ENCODE assay signal across 20 cellular contexts in genomic region chr13:21741396-21741795, GRCh38.
"Had no signal": no experiment of that assay in that cellular context is flagged by ENCODE, and none has a peak within 500 bp of the region (broad histone marks: within the 10 kb centered on the region; RNA-seq: fewer than 3 reads in every experiment).

No MANE protein-coding gene starts in this region.

- H3K27me3 ChIP-seq: MG63, SJSA1 had no signal

- H3K36me3 ChIP-seq: MG63, SJSA1 had no signal

- DNase-seq: Karpas-422, KBM-7, MG63, NCI-H1092, NCI-H1105 treated with DMSO at 0.1 percent for 48 hours, NCI-H1436, NCI-H187 treated with DMSO at 0.1 percent for 48 hours, NCI-H2029 treated with DMSO at 0.1 percent for 48 hours, NCI-H2227 treated with DMSO at 0.1 percent for 48 hours, NCI-H524 treated with DMSO at 0.1 percent for 48 hours, NCI-H69, NCI-H774, Right ventricle myocardium superior, RPMI8226, SIG-M5 had no signal

- H3K9me3 ChIP-seq: MG63, SJSA1 had no signal

- FAIRE-seq: HTR-8/SVneo, RCC 7860 had no signal

- H3K27ac ChIP-seq: HL-60, SJSA1, SK-N-MC had no signal

- H3K4me3 ChIP-seq: MG63, SJSA1, SK-N-MC had no signal
